In genomic region chr12:103824845-103825244, GRCh38 we compare ENCODE assay signal across 10 cellular contexts.
"Had no signal": no experiment of that assay in that cellular context is flagged by ENCODE, and none has a peak within 500 bp of the region (broad histone marks: within the 10 kb centered on the region; RNA-seq: fewer than 3 reads in every experiment).

No MANE protein-coding gene starts in this region.

- H3K9me3 Mint-ChIP-seq: natural killer cell treated with Interleukin-12 subunit alpha and Interleukin-12 subunit beta and Interleukin-15 and Interleukin-18, amount 100 ng/mL, for 72 hours had no signal

- H3K36me3 Mint-ChIP-seq: natural killer cell treated with Interleukin-12 subunit alpha and Interleukin-12 subunit beta and Interleukin-15 and Interleukin-18, amount 100 ng/mL, for 72 hours had no signal

- H3K27ac Mint-ChIP-seq: natural killer cell treated with Interleukin-12 subunit alpha and Interleukin-12 subunit beta and Interleukin-15 and Interleukin-18, amount 100 ng/mL, for 72 hours had no signal

- ATAC-seq: activated CD4-positive, CD25-positive, alpha-beta regulatory T cell treated with anti-CD3 and anti-CD28 coated beads, Interleukin-2, amount 50 U/mL, for 24 hours; natural killer cell treated with Interleukin-12 subunit alpha and Interleukin-12 subunit beta and Interleukin-15 and Interleukin-18, amount 100 ng/mL, for 72 hours had no signal

- H3K4me3 Mint-ChIP-seq: natural killer cell treated with Interleukin-12 subunit alpha and Interleukin-12 subunit beta and Interleukin-15 and Interleukin-18, amount 100 ng/mL, for 72 hours had no signal

- DNase-seq: activated naive CD4-positive, alpha-beta T cell treated with anti-CD3 and anti-CD28 coated beads, Interleukin-2, amount 50 U/mL, for 16 hours; mammary epithelial cell; posterior cingulate gyrus; stimulated activated CD4-positive, alpha-beta T cell treated with anti-CD3 and anti-CD28 coated beads, Interleukin-4, amount 100 ng/mL, for 4 hours; stimulated activated CD8-positive, alpha-beta memory T cell treated with anti-CD3 and anti-CD28 coated beads, Interleukin-4, amount 100 ng/mL, for 48 hours; stimulated activated naive CD4-positive, alpha-beta T cell treated with Interleukin-2 at 50 U/mL for 16 hours; substantia nigra; trophoblast cell had no signal
